13 cellular contexts compared by ENCODE assay signal in genomic region chr18:22822841-22823508, GRCh38.
DNase-seq lines count a peak whose midpoint lies in the region; ATAC-seq and TF ChIP-seq lines count a peak whose summit lies in the region.
"Had no signal": no experiment of that assay in that cellular context is flagged by ENCODE, and none has a peak within 500 bp of the region (broad histone marks: within the 10 kb centered on the region; RNA-seq: fewer than 3 reads in every experiment).

No MANE protein-coding gene starts in this region.

- WGBS in thyroid gland, 2 donors: 88% methylated on average over 3 of the region's 3 CpGs

- no peak for TF ChIP-seq POLR2A in thyroid gland (IDR thresholded peaks at IDR 0.05)

- H3K27me3 ChIP-seq in OCI-LY3 (ENCODE audit: low read depth, low read length) (no peaks in the 10 kb centered on the region), left ventricle myocardium inferior (ENCODE audit: low read depth) (peaks cover 18% of the 10 kb centered on the region), thyroid gland (no peaks in the 10 kb centered on the region)

- H2AFZ ChIP-seq in OCI-LY3 (ENCODE audit: low read depth, low read length): peak overlapping the region; percentile 97

- peaks cover 13% of the 10 kb centered on the region for H3K4me1 ChIP-seq in OCI-LY3 (ENCODE audit: low read length)
- no peaks in the 10 kb centered on the region for H3K4me1 ChIP-seq in left ventricle myocardium inferior
- H3K4me1 ChIP-seq in mucosa of descending colon (ENCODE audit: low read depth): no peaks in the 10 kb centered on the region
- H3K4me1 ChIP-seq in thyroid gland: no peaks in the 10 kb centered on the region

- DNase-seq in left ventricle myocardium inferior: no peak
- no peak for DNase-seq in mucosa of descending colon
- no peak for DNase-seq in thyroid gland
- DNase-seq in Kasumi-1 (lab: John Stamatoyannopoulos, UW): no peak
- DNase-seq: activated CD4-positive, alpha-beta T cell treated with anti-CD3 and anti-CD28 coated beads for 48 hours; activated gamma-delta T cell; C1 segment of cervical spinal cord; NCI-H510A had no signal

- no peak overlapping the region; the same call in 1 of the 2 replicates for H3K9ac ChIP-seq in OCI-LY3 (ENCODE audit: low read length)

- intact Hi-C loops in left ventricle myocardium inferior (cut with micrococcal nuclease) (no loop called here), mucosa of descending colon (cut with DNase I, micrococcal nuclease) (no loop called here), thyroid gland (cut with DNase I) (no loop called here)

- peak; percentile 69 for ATAC-seq in GM18858 (IDR thresholded peaks at IDR 0.05; ENCODE audit: unreplicated experiment)
- peak; percentile 93 for ATAC-seq in GM21390 (IDR thresholded peaks at IDR 0.05; ENCODE audit: unreplicated experiment)
- ATAC-seq in HG03060 (IDR thresholded peaks at IDR 0.05; ENCODE audit: low read depth, unreplicated experiment): peak; percentile 88
- ATAC-seq in mucosa of descending colon: no peak
- ATAC-seq: stimulated activated effector memory CD8-positive, alpha-beta T cell treated with anti-CD3 and anti-CD28 coated beads, Interleukin-12 subunit alpha, Interleukin-12 subunit beta, amount 100 ng/mL, for 72 hours had no signal

- peak overlapping the region; percentile 69 for H3K4me2 ChIP-seq in OCI-LY3 (ENCODE audit: low read length)

- H3K4me3 ChIP-seq in OCI-LY3 (ENCODE audit: low read length) (peak overlapping the region; percentile 60), left ventricle myocardium inferior (no peak overlapping the region), mucosa of descending colon (no peak overlapping the region), thyroid gland (replicated peaks in 1 of 3) (no peak overlapping the region)

- H3K36me3 ChIP-seq in OCI-LY3 (replicated peaks; ENCODE audit: low read depth, low read length) (no peaks in the 10 kb centered on the region), left ventricle myocardium inferior (no peaks in the 10 kb centered on the region), mucosa of descending colon (ENCODE audit: low read depth) (no peaks in the 10 kb centered on the region), thyroid gland (no peaks in the 10 kb centered on the region)

- no peaks in the 10 kb centered on the region for H3K79me2 ChIP-seq in OCI-LY3 (ENCODE audit: low read length)

- H3K27ac ChIP-seq in OCI-LY3 (ENCODE audit: low read length) (no peak overlapping the region), left ventricle myocardium inferior (replicated peaks) (no peak overlapping the region), thyroid gland (no peak overlapping the region)

- no peaks in the 10 kb centered on the region for H4K20me1 ChIP-seq in OCI-LY3 (ENCODE audit: insufficient read depth, low read length)

- TF ChIP-seq CTCF in OCI-LY3 (IDR thresholded peaks at IDR 0.05; ENCODE audit: low read depth, low read length): no peak
- no peak for TF ChIP-seq CTCF in left ventricle myocardium inferior (IDR thresholded peaks at IDR 0.05; ENCODE audit: borderline replicate concordance)
- no peak for TF ChIP-seq CTCF in mucosa of descending colon (IDR thresholded peaks at IDR 0.05)
- TF ChIP-seq CTCF in thyroid gland (IDR thresholded peaks at IDR 0.05): no peak

- no peaks in the 10 kb centered on the region for H3K9me3 ChIP-seq in OCI-LY3 (ENCODE audit: insufficient read depth, low read length)
- H3K9me3 ChIP-seq in left ventricle myocardium inferior (replicated peaks): no peaks in the 10 kb centered on the region
- H3K9me3 ChIP-seq in mucosa of descending colon: no peaks in the 10 kb centered on the region
- no peaks in the 10 kb centered on the region for H3K9me3 ChIP-seq in thyroid gland
